1 cellular context compared by ENCODE assay signal in the genomic region with DNA sequence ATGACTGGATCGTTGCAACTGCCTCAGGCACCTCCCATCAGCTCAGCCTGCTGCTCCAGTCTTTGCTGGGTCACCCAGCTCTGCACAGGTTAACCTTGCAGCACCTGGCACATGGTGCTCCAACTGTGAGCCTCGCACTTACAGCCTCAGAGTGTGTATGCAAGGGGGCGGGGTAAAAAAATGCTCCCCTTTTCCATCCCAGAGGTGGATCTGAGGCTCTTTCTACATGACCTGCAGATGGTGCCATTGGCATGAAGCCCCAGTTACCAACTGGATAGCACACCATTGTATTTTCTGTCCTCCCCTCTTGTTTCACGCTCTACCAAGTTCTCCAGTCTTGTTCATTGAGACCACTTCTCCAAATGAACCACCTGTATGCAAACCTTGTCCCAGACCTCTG.
TF ChIP-seq lines count a peak whose summit lies in the region.

No MANE protein-coding gene starts in this region.

TF ChIP-seq in H1, 55 proteins besides CTCF, POLR2A, EP300 and RAD21:
- TF ChIP-seq TEAD4 (IDR thresholded peaks at IDR 0.05; ENCODE audit: low read depth, low read length): no peak
- TF ChIP-seq, protein P1, sequence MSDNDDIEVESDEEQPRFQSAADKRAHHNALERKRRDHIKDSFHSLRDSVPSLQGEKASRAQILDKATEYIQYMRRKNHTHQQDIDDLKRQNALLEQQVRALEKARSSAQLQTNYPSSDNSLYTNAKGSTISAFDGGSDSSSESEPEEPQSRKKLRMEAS (IDR thresholded peaks at IDR 0.05): peak; percentile 81
- TF ChIP-seq E2F6 (IDR thresholded peaks at IDR 0.05): peak; percentile 72
- no peak for TF ChIP-seq KDM4A (IDR thresholded peaks at IDR 0.05; ENCODE audit: low read depth, low read length, severe bottlenecking)
